ENCODE assay signal across 1 cellular context in the genomic region with DNA sequence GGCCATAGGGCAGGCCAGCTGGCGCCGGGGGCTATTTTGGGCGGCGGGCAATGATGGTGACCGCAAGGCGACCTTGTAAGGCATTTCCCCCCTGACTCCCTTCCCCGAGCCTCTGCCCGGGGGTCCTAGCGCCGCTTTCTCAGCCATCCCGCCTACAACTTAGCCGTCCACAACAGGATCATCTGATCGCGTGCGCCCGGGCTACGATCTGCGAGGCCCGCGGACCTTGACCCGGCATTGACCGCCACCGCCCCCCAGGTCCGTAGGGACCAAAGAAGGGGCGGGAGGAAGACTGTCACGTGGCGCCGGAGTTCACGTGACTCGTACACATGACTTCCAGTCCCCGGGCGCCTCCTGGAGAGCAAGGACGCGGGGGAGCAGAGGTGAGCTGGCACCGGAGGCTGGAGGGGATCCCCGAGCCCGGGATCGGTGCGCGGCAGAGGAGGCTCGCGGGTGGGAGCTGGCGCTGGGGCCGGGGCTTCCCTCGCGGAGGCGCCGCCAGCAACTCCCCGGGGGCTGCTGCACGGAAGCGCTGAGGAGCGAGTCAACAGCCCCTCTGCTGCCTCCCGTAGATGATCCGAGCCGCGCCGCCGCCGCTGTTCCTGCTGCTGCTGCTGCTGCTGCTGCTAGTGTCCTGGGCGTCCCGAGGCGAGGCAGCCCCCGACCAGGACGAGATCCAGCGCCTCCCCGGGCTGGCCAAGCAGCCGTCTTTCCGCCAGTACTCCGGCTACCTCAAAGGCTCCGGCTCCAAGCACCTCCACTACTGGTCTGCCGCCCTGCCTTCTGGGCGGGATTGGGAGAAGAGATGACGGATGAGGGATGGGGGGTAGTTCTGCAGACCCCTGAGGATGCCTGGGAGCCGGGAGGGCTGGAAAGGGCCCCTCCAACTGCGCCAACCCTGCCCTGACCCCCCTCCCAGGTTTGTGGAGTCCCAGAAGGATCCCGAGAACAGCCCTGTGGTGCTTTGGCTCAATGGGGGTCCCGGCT.
TF ChIP-seq lines count a peak whose summit lies in the region.

A gene (plus strand): TSS at position 339 of the 987 bp plus-strand sequence. CDS start 234 bp downstream, at position 573.
A gene with protein sequence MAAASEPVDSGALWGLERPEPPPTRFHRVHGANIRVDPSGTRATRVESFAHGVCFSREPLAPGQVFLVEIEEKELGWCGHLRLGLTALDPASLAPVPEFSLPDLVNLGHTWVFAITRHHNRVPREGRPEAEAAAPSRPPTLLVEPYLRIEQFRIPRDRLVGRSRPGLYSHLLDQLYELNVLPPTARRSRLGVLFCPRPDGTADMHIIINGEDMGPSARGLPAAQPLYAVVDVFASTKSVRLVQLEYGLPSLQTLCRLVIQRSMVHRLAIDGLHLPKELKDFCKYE (minus strand): TSS at position 212 of the 987 bp plus-strand sequence. CDS start 217 bp downstream, outside the sequence.

TF ChIP-seq in HepG2, 621 proteins besides CTCF, POLR2A, EP300 and RAD21 (continued from another document and continues in another):
- TF ChIP-seq, protein P1, sequence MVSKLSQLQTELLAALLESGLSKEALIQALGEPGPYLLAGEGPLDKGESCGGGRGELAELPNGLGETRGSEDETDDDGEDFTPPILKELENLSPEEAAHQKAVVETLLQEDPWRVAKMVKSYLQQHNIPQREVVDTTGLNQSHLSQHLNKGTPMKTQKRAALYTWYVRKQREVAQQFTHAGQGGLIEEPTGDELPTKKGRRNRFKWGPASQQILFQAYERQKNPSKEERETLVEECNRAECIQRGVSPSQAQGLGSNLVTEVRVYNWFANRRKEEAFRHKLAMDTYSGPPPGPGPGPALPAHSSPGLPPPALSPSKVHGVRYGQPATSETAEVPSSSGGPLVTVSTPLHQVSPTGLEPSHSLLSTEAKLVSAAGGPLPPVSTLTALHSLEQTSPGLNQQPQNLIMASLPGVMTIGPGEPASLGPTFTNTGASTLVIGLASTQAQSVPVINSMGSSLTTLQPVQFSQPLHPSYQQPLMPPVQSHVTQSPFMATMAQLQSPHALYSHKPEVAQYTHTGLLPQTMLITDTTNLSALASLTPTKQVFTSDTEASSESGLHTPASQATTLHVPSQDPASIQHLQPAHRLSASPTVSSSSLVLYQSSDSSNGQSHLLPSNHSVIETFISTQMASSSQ (IDR thresholded peaks at IDR 0.05; ENCODE audit: low read depth) = peak; percentile 86
- TF ChIP-seq, protein P1 (CRISPR knock-in tag; IDR thresholded peaks at IDR 0.05; ENCODE audit: borderline replicate concordance) = peak; percentile 96
- TF ChIP-seq ZMYM4 (CRISPR knock-in tag; IDR thresholded peaks at IDR 0.05) = peak; percentile 98
- peak; percentile 23 for TF ChIP-seq FOSL1 (CRISPR knock-in tag; IDR thresholded peaks at IDR 0.05; ENCODE audit: borderline replicate concordance)
- TF ChIP-seq THAP11 (CRISPR knock-in tag; IDR thresholded peaks at IDR 0.05) = peak; percentile 94
- TF ChIP-seq KDM5A (IDR thresholded peaks at IDR 0.05; ENCODE audit: borderline replicate concordance, low read length) = peak; percentile 100
- TF ChIP-seq CBX1 (IDR thresholded peaks at IDR 0.05; ENCODE audit: low read depth) = peak; percentile 99
- TF ChIP-seq, protein P2, sequence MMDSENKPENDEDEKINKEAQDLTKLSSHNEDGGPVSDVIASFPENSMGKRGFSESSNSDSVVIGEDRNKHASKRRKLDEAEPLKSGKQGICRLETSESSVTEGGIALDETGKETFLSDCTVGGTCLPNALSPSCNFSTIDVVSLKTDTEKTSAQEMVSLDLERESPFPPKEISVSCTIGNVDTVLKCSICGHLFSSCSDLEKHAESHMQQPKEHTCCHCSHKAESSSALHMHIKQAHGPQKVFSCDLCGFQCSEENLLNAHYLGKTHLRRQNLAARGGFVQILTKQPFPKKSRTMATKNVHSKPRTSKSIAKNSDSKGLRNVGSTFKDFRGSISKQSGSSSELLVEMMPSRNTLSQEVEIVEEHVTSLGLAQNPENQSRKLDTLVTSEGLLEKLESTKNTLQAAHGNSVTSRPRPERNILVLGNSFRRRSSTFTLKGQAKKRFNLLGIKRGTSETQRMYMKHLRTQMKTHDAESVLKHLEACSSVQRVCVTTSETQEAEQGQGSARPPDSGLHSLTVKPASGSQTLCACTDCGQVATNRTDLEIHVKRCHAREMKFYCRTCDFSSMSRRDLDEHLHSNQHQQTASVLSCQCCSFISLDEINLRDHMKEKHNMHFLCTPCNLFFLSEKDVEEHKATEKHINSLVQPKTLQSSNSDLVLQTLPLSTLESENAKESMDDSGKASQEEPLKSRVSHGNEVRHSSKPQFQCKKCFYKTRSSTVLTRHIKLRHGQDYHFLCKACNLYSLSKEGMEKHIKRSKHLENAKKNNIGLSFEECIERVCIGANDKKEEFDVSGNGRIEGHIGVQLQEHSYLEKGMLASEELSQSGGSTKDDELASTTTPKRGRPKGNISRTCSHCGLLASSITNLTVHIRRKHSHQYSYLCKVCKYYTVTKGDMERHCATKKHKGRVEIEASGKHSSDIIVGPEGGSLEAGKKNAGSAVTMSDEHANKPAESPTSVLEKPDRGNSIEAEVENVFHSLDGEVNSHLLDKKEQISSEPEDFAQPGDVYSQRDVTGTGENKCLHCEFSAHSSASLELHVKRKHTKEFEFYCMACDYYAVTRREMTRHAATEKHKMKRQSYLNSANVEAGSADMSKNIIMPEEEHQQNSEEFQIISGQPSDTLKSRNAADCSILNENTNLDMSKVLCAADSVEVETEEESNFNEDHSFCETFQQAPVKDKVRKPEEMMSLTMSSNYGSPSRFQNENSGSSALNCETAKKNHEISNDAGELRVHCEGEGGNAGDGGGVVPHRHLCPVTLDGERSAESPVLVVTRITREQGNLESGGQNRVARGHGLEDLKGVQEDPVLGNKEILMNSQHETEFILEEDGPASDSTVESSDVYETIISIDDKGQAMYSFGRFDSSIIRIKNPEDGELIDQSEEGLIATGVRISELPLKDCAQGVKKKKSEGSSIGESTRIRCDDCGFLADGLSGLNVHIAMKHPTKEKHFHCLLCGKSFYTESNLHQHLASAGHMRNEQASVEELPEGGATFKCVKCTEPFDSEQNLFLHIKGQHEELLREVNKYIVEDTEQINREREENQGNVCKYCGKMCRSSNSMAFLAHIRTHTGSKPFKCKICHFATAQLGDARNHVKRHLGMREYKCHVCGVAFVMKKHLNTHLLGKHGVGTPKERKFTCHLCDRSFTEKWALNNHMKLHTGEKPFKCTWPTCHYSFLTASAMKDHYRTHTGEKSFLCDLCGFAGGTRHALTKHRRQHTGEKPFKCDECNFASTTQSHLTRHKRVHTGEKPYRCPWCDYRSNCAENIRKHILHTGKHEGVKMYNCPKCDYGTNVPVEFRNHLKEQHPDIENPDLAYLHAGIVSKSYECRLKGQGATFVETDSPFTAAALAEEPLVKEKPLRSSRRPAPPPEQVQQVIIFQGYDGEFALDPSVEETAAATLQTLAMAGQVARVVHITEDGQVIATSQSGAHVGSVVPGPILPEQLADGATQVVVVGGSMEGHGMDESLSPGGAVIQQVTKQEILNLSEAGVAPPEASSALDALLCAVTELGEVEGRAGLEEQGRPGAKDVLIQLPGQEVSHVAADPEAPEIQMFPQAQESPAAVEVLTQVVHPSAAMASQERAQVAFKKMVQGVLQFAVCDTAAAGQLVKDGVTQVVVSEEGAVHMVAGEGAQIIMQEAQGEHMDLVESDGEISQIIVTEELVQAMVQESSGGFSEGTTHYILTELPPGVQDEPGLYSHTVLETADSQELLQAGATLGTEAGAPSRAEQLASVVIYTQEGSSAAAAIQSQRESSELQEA (CRISPR knock-in tag; IDR thresholded peaks at IDR 0.05; ENCODE audit: not compliant biosample characterization) = peak; percentile 80
- peak; percentile 90 for TF ChIP-seq ZNF329 (CRISPR knock-in tag; IDR thresholded peaks at IDR 0.05; ENCODE audit: low read depth)
- no peak for TF ChIP-seq SMC3 (IDR thresholded peaks at IDR 0.05; ENCODE audit: low read length)
- TF ChIP-seq TP53 (CRISPR knock-in tag; conservative IDR thresholded peaks at IDR 0.05) = peak; percentile 91; the same call in 1 of the 2 replicates
- TF ChIP-seq, protein P3, sequence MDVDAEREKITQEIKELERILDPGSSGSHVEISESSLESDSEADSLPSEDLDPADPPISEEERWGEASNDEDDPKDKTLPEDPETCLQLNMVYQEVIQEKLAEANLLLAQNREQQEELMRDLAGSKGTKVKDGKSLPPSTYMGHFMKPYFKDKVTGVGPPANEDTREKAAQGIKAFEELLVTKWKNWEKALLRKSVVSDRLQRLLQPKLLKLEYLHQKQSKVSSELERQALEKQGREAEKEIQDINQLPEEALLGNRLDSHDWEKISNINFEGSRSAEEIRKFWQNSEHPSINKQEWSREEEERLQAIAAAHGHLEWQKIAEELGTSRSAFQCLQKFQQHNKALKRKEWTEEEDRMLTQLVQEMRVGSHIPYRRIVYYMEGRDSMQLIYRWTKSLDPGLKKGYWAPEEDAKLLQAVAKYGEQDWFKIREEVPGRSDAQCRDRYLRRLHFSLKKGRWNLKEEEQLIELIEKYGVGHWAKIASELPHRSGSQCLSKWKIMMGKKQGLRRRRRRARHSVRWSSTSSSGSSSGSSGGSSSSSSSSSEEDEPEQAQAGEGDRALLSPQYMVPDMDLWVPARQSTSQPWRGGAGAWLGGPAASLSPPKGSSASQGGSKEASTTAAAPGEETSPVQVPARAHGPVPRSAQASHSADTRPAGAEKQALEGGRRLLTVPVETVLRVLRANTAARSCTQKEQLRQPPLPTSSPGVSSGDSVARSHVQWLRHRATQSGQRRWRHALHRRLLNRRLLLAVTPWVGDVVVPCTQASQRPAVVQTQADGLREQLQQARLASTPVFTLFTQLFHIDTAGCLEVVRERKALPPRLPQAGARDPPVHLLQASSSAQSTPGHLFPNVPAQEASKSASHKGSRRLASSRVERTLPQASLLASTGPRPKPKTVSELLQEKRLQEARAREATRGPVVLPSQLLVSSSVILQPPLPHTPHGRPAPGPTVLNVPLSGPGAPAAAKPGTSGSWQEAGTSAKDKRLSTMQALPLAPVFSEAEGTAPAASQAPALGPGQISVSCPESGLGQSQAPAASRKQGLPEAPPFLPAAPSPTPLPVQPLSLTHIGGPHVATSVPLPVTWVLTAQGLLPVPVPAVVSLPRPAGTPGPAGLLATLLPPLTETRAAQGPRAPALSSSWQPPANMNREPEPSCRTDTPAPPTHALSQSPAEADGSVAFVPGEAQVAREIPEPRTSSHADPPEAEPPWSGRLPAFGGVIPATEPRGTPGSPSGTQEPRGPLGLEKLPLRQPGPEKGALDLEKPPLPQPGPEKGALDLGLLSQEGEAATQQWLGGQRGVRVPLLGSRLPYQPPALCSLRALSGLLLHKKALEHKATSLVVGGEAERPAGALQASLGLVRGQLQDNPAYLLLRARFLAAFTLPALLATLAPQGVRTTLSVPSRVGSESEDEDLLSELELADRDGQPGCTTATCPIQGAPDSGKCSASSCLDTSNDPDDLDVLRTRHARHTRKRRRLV (CRISPR knock-in tag; IDR thresholded peaks at IDR 0.05) = peak; percentile 96
- TF ChIP-seq, protein P4, sequence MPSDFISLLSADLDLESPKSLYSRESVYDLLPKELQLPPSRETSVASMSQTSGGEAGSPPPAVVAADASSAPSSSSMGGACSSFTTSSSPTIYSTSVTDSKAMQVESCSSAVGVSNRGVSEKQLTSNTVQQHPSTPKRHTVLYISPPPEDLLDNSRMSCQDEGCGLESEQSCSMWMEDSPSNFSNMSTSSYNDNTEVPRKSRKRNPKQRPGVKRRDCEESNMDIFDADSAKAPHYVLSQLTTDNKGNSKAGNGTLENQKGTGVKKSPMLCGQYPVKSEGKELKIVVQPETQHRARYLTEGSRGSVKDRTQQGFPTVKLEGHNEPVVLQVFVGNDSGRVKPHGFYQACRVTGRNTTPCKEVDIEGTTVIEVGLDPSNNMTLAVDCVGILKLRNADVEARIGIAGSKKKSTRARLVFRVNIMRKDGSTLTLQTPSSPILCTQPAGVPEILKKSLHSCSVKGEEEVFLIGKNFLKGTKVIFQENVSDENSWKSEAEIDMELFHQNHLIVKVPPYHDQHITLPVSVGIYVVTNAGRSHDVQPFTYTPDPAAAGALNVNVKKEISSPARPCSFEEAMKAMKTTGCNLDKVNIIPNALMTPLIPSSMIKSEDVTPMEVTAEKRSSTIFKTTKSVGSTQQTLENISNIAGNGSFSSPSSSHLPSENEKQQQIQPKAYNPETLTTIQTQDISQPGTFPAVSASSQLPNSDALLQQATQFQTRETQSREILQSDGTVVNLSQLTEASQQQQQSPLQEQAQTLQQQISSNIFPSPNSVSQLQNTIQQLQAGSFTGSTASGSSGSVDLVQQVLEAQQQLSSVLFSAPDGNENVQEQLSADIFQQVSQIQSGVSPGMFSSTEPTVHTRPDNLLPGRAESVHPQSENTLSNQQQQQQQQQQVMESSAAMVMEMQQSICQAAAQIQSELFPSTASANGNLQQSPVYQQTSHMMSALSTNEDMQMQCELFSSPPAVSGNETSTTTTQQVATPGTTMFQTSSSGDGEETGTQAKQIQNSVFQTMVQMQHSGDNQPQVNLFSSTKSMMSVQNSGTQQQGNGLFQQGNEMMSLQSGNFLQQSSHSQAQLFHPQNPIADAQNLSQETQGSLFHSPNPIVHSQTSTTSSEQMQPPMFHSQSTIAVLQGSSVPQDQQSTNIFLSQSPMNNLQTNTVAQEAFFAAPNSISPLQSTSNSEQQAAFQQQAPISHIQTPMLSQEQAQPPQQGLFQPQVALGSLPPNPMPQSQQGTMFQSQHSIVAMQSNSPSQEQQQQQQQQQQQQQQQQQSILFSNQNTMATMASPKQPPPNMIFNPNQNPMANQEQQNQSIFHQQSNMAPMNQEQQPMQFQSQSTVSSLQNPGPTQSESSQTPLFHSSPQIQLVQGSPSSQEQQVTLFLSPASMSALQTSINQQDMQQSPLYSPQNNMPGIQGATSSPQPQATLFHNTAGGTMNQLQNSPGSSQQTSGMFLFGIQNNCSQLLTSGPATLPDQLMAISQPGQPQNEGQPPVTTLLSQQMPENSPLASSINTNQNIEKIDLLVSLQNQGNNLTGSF (CRISPR knock-in tag; IDR thresholded peaks at IDR 0.05) = peak; percentile 98
- TF ChIP-seq, protein P5, sequence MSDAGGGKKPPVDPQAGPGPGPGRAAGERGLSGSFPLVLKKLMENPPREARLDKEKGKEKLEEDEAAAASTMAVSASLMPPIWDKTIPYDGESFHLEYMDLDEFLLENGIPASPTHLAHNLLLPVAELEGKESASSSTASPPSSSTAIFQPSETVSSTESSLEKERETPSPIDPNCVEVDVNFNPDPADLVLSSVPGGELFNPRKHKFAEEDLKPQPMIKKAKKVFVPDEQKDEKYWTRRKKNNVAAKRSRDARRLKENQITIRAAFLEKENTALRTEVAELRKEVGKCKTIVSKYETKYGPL (CRISPR knock-in tag; IDR thresholded peaks at IDR 0.05) = peak; percentile 88; the same call in 1 of the 2 replicates
- peak; percentile 96 for TF ChIP-seq ZNF724P (CRISPR knock-in tag; IDR thresholded peaks at IDR 0.05; ENCODE audit: borderline replicate concordance)
- TF ChIP-seq PHF21A (CRISPR knock-in tag; IDR thresholded peaks at IDR 0.05) = peak; percentile 98
- TF ChIP-seq RARA (CRISPR knock-in tag; IDR thresholded peaks at IDR 0.05) = peak; percentile 100
- TF ChIP-seq RFX3 (CRISPR knock-in tag; IDR thresholded peaks at IDR 0.05) = peak; percentile 65
- TF ChIP-seq ARNTL (CRISPR knock-in tag; IDR thresholded peaks at IDR 0.05) = peak; percentile 100
